ENCODE assay signal across 8 cellular contexts in the genomic region with DNA sequence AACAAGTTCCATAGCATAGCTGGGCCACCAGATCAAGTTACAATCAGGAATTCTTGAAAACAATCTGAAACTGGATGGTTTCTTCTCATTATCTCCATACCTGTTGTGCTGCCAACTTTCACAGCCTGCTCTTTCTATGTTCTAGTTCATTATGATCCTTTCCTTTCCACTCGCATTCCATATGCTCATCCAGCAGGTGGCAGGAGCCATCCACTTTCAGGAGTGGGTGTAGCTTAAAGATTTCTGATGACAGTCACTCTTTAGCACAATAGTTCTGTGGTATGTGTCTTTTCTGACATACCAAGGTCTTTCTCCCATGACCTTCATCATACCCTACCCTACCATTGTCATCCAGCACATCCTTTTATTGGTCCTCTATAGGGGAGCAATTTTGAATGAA. TPM values are rescaled to one million over a fixed set of nuclear protein-coding genes. Genes with fewer than 3 reads are reported as not detected.
DNase-seq lines count a peak whose midpoint lies in the region; TF ChIP-seq lines count a peak whose summit lies in the region.

No MANE protein-coding gene starts in this region.

- peak; percentile 38 for TF ChIP-seq CTCF in foreskin fibroblast (IDR thresholded peaks at IDR 0.05; ENCODE audit: low read depth, low read length)

- no peaks in the 10 kb centered on the region for H3K27me3 ChIP-seq in MG63

- DNase-seq in DMS 273 (lab: John Stamatoyannopoulos, UW; ENCODE audit: unreplicated experiment), result peak; percentile 53
- no peak for DNase-seq in DMS 273 treated with DMSO at 0.1 percent for 48 hours (lab: John Stamatoyannopoulos, UW)
- peak; percentile 1 for DNase-seq in MG63
- DNase-seq in activated T-cell treated with anti-CD3 and anti-CD28 coated beads for 24 hours (ENCODE audit: low read depth), result peak; percentile 4
- peak in 1 of 2 donors; percentile 61 for DNase-seq in foreskin fibroblast
- peak; percentile 2 for DNase-seq in putamen (ENCODE audit: low spot score)
- no peak for DNase-seq in NCI-H2081 (lab: John Stamatoyannopoulos, UW)
- DNase-seq in NOMO-1 treated with DMSO at 0.1 percent for 48 hours (lab: John Stamatoyannopoulos, UW; ENCODE audit: unreplicated experiment), result no peak

- H3K9me3 ChIP-seq in MG63, result no peaks in the 10 kb centered on the region

- no peaks in the 10 kb centered on the region for H3K36me3 ChIP-seq in MG63

- no peak overlapping the region for H3K4me3 ChIP-seq in MG63
- H3K4me3 ChIP-seq in foreskin fibroblast (ENCODE audit: low read depth in 1 of 2, low read length in 2 of 2), result no peak overlapping the region

RNA-seq across cellular contexts. Expression of a gene that starts 46.4 kb away (rescaled TPM):
- not detected in 2 replicates for total RNA-seq in MG63 (2014; rRNA removed; shearing (Covaris generic); ENCODE audit: low replicate concordance)

Comparison
In these comparisons a context has a peak if more than half of its experiments do, and no peak if none do; other contexts are left out.
1. DNase-seq: peak in DMS 273 (single experiment), MG63 (single experiment), activated T-cell treated with anti-CD3 and anti-CD28 coated beads for 24 hours (single experiment) and putamen (single experiment); none in DMS 273 treated with DMSO at 0.1 percent for 48 hours (single experiment), NCI-H2081 (0 of 2) and NOMO-1 treated with DMSO at 0.1 percent for 48 hours (single experiment).